17 cellular contexts compared by ENCODE assay signal in genomic region chr11:94678236-94678635, GRCh38.
"Had no signal": no experiment of that assay in that cellular context is flagged by ENCODE, and none has a peak within 500 bp of the region (broad histone marks: within the 10 kb centered on the region; RNA-seq: fewer than 3 reads in every experiment).

No MANE protein-coding gene starts in this region.

- H3K36me3 ChIP-seq: lower lobe of right lung, neutrophil, thyroid gland, vagina had no signal

- H3K27ac Mint-ChIP-seq: activated naive CD4-positive, alpha-beta T cell treated with anti-CD3 and anti-CD28 coated beads, Interleukin-2, amount 10 ng/mL, durations not matched to agents 7 days and 5 days; activated T-helper 2 cell treated with anti-CD3 and anti-CD28 coated beads, Interferon-gamma antibody, Interleukin-2, Interleukin-4, amounts not matched to agents 10 μg/mL and 5 μg/mL and 100 μg/mL, durations not matched to agents 14 hours and 24 hours and 36 hours; naive B cell had no signal

- H3K4me3 Mint-ChIP-seq: activated naive CD4-positive, alpha-beta T cell treated with anti-CD3 and anti-CD28 coated beads, Interleukin-2, amount 10 ng/mL, durations not matched to agents 7 days and 5 days; central memory CD8-positive, alpha-beta T cell; naive B cell had no signal

- H3K27me3 ChIP-seq: neutrophil, thyroid gland, vagina had no signal

- H3K4me3 ChIP-seq: lower lobe of right lung, thyroid gland, vagina had no signal

- H3K27ac ChIP-seq: lower lobe of right lung, neutrophil, thyroid gland, vagina had no signal

- H3K4me1 Mint-ChIP-seq: activated naive CD4-positive, alpha-beta T cell treated with anti-CD3 and anti-CD28 coated beads, Interleukin-2, amount 10 ng/mL, durations not matched to agents 7 days and 5 days; central memory CD8-positive, alpha-beta T cell; naive B cell had no signal

- H3K4me1 ChIP-seq: lower lobe of right lung, thyroid gland, vagina had no signal

- H3K9me3 Mint-ChIP-seq: activated naive CD4-positive, alpha-beta T cell treated with anti-CD3 and anti-CD28 coated beads, Interleukin-2, amount 10 ng/mL, durations not matched to agents 7 days and 5 days; activated T-helper 2 cell treated with anti-CD3 and anti-CD28 coated beads, Interferon-gamma antibody, Interleukin-2, Interleukin-4, amounts not matched to agents 10 μg/mL and 5 μg/mL and 100 μg/mL, durations not matched to agents 14 hours and 24 hours and 36 hours; central memory CD8-positive, alpha-beta T cell had no signal

- H3K9me3 ChIP-seq: lower lobe of right lung, neutrophil, thyroid gland, vagina had no signal

- H3K36me3 Mint-ChIP-seq: activated naive CD4-positive, alpha-beta T cell treated with anti-CD3 and anti-CD28 coated beads, Interleukin-2, amount 10 ng/mL, durations not matched to agents 7 days and 5 days; naive B cell had no signal

- ATAC-seq: lower lobe of right lung, right cardiac atrium had no signal

- DNase-seq: activated CD4-positive, alpha-beta T cell treated with anti-CD3 and anti-CD28 coated beads, Interleukin-2, amount 50 U/mL, for 1 hour; activated CD4-positive, CD25-positive, alpha-beta regulatory T cell; activated naive CD4-positive, alpha-beta T cell treated with anti-CD3 and anti-CD28 coated beads, Interleukin-2, amount 10 ng/mL, durations not matched to agents 7 days and 5 days; activated T-cell treated with anti-CD3 and anti-CD28 coated beads for 4 hours; dermis blood vessel endothelial cell; hippocampal formation; lower lobe of right lung; naive B cell; posterior cingulate gyrus; right cardiac atrium; small intestine; T-helper 2 cell; thyroid gland had no signal
